ENCODE assay signal across 26 cellular contexts in genomic region chr18:7360606-7361170, GRCh38.
"Had no signal": no experiment of that assay in that cellular context is flagged by ENCODE, and none has a peak within 500 bp of the region (broad histone marks: within the 10 kb centered on the region; RNA-seq: fewer than 3 reads in every experiment).

No MANE protein-coding gene starts in this region.

- H3K4me1 ChIP-seq: neural progenitor cell, pancreas, prostate gland, sigmoid colon, spleen, thyroid gland, transverse colon, upper lobe of left lung had no signal

- DNase-seq: heart left ventricle; hypothalamus; immature natural killer cell; kidney; left ventricle myocardium inferior; mesendoderm; naive B cell; natural killer cell; nephron progenitor cell; pancreas; retina; right cardiac atrium; sigmoid colon; small intestine; spleen; stimulated activated CD4-positive, alpha-beta T cell treated with anti-CD3 and anti-CD28 coated beads, Interleukin-4, amount 100 ng/mL, for 24 hours; stimulated activated naive CD4-positive, alpha-beta T cell; stimulated activated naive CD8-positive, alpha-beta T cell treated with anti-CD3 and anti-CD28 coated beads, Interleukin-15, amount 100 ng/mL, for 72 hours; substantia nigra; thyroid gland; transverse colon had no signal

- H3K27me3 ChIP-seq: heart left ventricle, pancreas, sigmoid colon, spleen, thyroid gland, transverse colon, upper lobe of left lung had no signal

- H3K9me3 ChIP-seq: left ventricle myocardium inferior, pancreas, prostate gland, sigmoid colon, thyroid gland, transverse colon, upper lobe of left lung had no signal

- H3K4me3 ChIP-seq: heart left ventricle, left ventricle myocardium inferior, lung, neural progenitor cell, pancreas, prostate gland, sigmoid colon, spleen, thyroid gland, transverse colon, upper lobe of left lung had no signal

- H3K36me3 ChIP-seq: heart left ventricle, left ventricle myocardium inferior, neural progenitor cell, pancreas, prostate gland, sigmoid colon, spleen, thyroid gland, transverse colon, upper lobe of left lung had no signal

- H2AFZ ChIP-seq: neural progenitor cell had no signal

- H3K27ac ChIP-seq: heart left ventricle, left ventricle myocardium inferior, neural progenitor cell, pancreas, prostate gland, sigmoid colon, spleen, thyroid gland, transverse colon, upper lobe of left lung had no signal

- H3K4me2 ChIP-seq: neural progenitor cell had no signal

- ATAC-seq: natural killer cell; pancreas; right cardiac atrium; stimulated activated effector memory CD8-positive, alpha-beta T cell treated with anti-CD3 and anti-CD28 coated beads, Interleukin-12 subunit alpha, Interleukin-12 subunit beta, amount 100 ng/mL, for 72 hours; stimulated activated naive CD8-positive, alpha-beta T cell treated with anti-CD3 and anti-CD28 coated beads, Interleukin-15, amount 100 ng/mL, for 72 hours had no signal
